Comparison of ENCODE assay signal across 8 cellular contexts in genomic region chr5:140157032-140157781, GRCh38. TPM values are rescaled to one million over a fixed set of nuclear protein-coding genes. Genes with fewer than 3 reads are reported as not detected.
DNase-seq lines count a peak whose midpoint lies in the region; ATAC-seq and TF ChIP-seq lines count a peak whose summit lies in the region.

No MANE protein-coding gene starts in this region.

- H3K9ac ChIP-seq in HUES64 (ENCODE audit: low read depth, low read length) (no peak overlapping the region), PC-3 (ENCODE audit: low read length) (peak overlapping the region; percentile 59; the same call in 1 of the 2 replicates)

- peaks cover 26% of the 10 kb centered on the region for H3K27me3 ChIP-seq in HUES64 (ENCODE audit: insufficient read depth, low read length)
- no peaks in the 10 kb centered on the region for H3K27me3 ChIP-seq in PC-3 (ENCODE audit: low read length)

- peak overlapping the region; percentile 33 for H3K27ac Mint-ChIP-seq in activated T-cell treated with anti-CD3 and anti-CD28 coated beads, Interleukin-2, amount 50 U/mL, for 24 hours
- H3K27ac Mint-ChIP-seq in naive thymus-derived CD8-positive, alpha-beta T cell = peak overlapping the region in 3 of 10 donors; percentile 31 to 54 (median 47)
- peak overlapping the region; percentile 78 for H3K27ac Mint-ChIP-seq in stimulated activated effector memory CD8-positive, alpha-beta T cell treated with anti-CD3 and anti-CD28 coated beads, Interleukin-12 subunit alpha, Interleukin-12 subunit beta, amount 100 ng/mL, for 72 hours

- POLR2A ChIA-PET in PC-3 (lab: Charles Lee; ENCODE audit: unreplicated experiment) = no interaction called here
- POLR2A ChIA-PET in naive thymus-derived CD8-positive, alpha-beta T cell (lab: Charles Lee) = interaction anchor here (1.0 kb wide), 1 partner anchor 83 kb away, joined by 9 read pairs; no protein-coding TSS in a partner anchor

- peak overlapping the region; percentile 87 for H3K4me2 ChIP-seq in PC-3 (ENCODE audit: low read length)

- CTCF ChIA-PET in PC-3 (lab: Charles Lee) = no interaction called here

- H3K79me2 ChIP-seq in PC-3 (ENCODE audit: low read length) = no peaks in the 10 kb centered on the region

- peaks cover 8% of the 10 kb centered on the region for H3K4me1 Mint-ChIP-seq in activated T-cell treated with anti-CD3 and anti-CD28 coated beads, Interleukin-2, amount 50 U/mL, for 24 hours (ENCODE audit: low read depth)
- peaks cover 4 to 10% (median 8%) of the 10 kb centered on the region in 4 donors for H3K4me1 Mint-ChIP-seq in naive thymus-derived CD8-positive, alpha-beta T cell
- H3K4me1 Mint-ChIP-seq in stimulated activated effector memory CD8-positive, alpha-beta T cell treated with anti-CD3 and anti-CD28 coated beads, Interleukin-12 subunit alpha, Interleukin-12 subunit beta, amount 100 ng/mL, for 72 hours = peaks cover 9% of the 10 kb centered on the region

- H3K4me3 ChIP-seq in HUES64 (ENCODE audit: low read length) = peak overlapping the region; percentile 45
- H3K4me3 ChIP-seq in PC-3 (ENCODE audit: low read length) = peak overlapping the region; percentile 59

- H3K4me1 ChIP-seq in HUES64 (ENCODE audit: insufficient read depth, low read length) (peaks cover 20% of the 10 kb centered on the region), PC-3 (ENCODE audit: insufficient read depth, low read length) (peaks cover 5% of the 10 kb centered on the region)

- no peaks in the 10 kb centered on the region for H3F3A ChIP-seq in PC-3 (ENCODE audit: low read length, unreplicated experiment)

- no peaks in the 10 kb centered on the region for H3K27me3 Mint-ChIP-seq in activated T-cell treated with anti-CD3 and anti-CD28 coated beads, Interleukin-2, amount 50 U/mL, for 24 hours
- peaks cover 0 to under 1% (median 0%) of the 10 kb centered on the region in 5 donors for H3K27me3 Mint-ChIP-seq in naive thymus-derived CD8-positive, alpha-beta T cell

- H4K20me1 ChIP-seq in PC-3 (ENCODE audit: low read length) = no peaks in the 10 kb centered on the region

- peak overlapping the region; percentile 48 for H3K4me3 Mint-ChIP-seq in activated T-cell treated with anti-CD3 and anti-CD28 coated beads, Interleukin-2, amount 50 U/mL, for 24 hours
- H3K4me3 Mint-ChIP-seq in naive thymus-derived CD8-positive, alpha-beta T cell = peak overlapping the region in 9 of 10 donors; percentile 6 to 66 (median 44)
- peak overlapping the region; percentile 53 for H3K4me3 Mint-ChIP-seq in stimulated activated effector memory CD8-positive, alpha-beta T cell treated with anti-CD3 and anti-CD28 coated beads, Interleukin-12 subunit alpha, Interleukin-12 subunit beta, amount 100 ng/mL, for 72 hours

- ATAC-seq in GM21526 (IDR thresholded peaks at IDR 0.05; ENCODE audit: low FRiP score, unreplicated experiment) = peak; percentile 83
- ATAC-seq in PC-3 = peak; percentile 99
- peak; percentile 100 for ATAC-seq in naive thymus-derived CD8-positive, alpha-beta T cell
- ATAC-seq in stimulated activated effector memory CD8-positive, alpha-beta T cell treated with anti-CD3 and anti-CD28 coated beads, Interleukin-12 subunit alpha, Interleukin-12 subunit beta, amount 100 ng/mL, for 72 hours = peak; percentile 98

- intact Hi-C loops in PC-3 (cut with micrococcal nuclease) = loop anchor here (1.0 kb wide), 3 partner anchors 82 to 370 kb away; no protein-coding TSS in a partner anchor

- no peaks in the 10 kb centered on the region for H3K36me3 ChIP-seq in HUES64 (ENCODE audit: insufficient read depth, low read length)
- no peaks in the 10 kb centered on the region for H3K36me3 ChIP-seq in PC-3 (ENCODE audit: low read depth, low read length)

- no peaks in the 10 kb centered on the region for H3K36me3 Mint-ChIP-seq in activated T-cell treated with anti-CD3 and anti-CD28 coated beads, Interleukin-2, amount 50 U/mL, for 24 hours (ENCODE audit: low read depth)
- no peaks in the 10 kb centered on the region for H3K36me3 Mint-ChIP-seq in naive thymus-derived CD8-positive, alpha-beta T cell
- H3K36me3 Mint-ChIP-seq in stimulated activated effector memory CD8-positive, alpha-beta T cell treated with anti-CD3 and anti-CD28 coated beads, Interleukin-12 subunit alpha, Interleukin-12 subunit beta, amount 100 ng/mL, for 72 hours = no peaks in the 10 kb centered on the region

- 6% methylated on average over 30 of the region's 30 CpGs for WGBS in HUES64

- no peaks in the 10 kb centered on the region for H3K9me3 Mint-ChIP-seq in activated T-cell treated with anti-CD3 and anti-CD28 coated beads, Interleukin-2, amount 50 U/mL, for 24 hours
- H3K9me3 Mint-ChIP-seq in naive thymus-derived CD8-positive, alpha-beta T cell = no peaks in the 10 kb centered on the region
- H3K9me3 Mint-ChIP-seq in stimulated activated effector memory CD8-positive, alpha-beta T cell treated with anti-CD3 and anti-CD28 coated beads, Interleukin-12 subunit alpha, Interleukin-12 subunit beta, amount 100 ng/mL, for 72 hours = no peaks in the 10 kb centered on the region

- DNase-seq in D341Med (ENCODE audit: low spot score) (peak; percentile 93), PC-3 (peak; percentile 91), fibroblast of gingiva (ENCODE audit: low read depth) (peak; percentile 63)
- DNase-seq in activated T-cell treated with anti-CD3 and anti-CD28 coated beads, Interleukin-2, amount 50 U/mL, for 24 hours = peak; percentile 91
- peak; percentile 73 to 91 (median 82) for DNase-seq in naive thymus-derived CD8-positive, alpha-beta T cell
- DNase-seq in stimulated activated effector memory CD8-positive, alpha-beta T cell treated with anti-CD3 and anti-CD28 coated beads, Interleukin-12 subunit alpha, Interleukin-12 subunit beta, amount 100 ng/mL, for 72 hours (ENCODE audit: low spot score in 2 of 2) = peak; percentile 92 to 94

- no peaks in the 10 kb centered on the region for H3K9me2 ChIP-seq in PC-3 (replicated peaks; ENCODE audit: low read length)

- H3K27ac ChIP-seq in HUES64 (ENCODE audit: low read depth, low read length) = no peak overlapping the region
- H3K27ac ChIP-seq in PC-3 (ENCODE audit: low read length) = no peak overlapping the region

- no TSS peak for BruUV-seq in PC-3 (replicated peaks; lab: Mats Ljungman, UMichigan)

- TF ChIP-seq CTCF in PC-3 (conservative IDR thresholded peaks at IDR 0.05; ENCODE audit: low read depth, low read length) = peak; percentile 90

- peak overlapping the region; percentile 98 for H2AFZ ChIP-seq in PC-3 (ENCODE audit: low read length)

- H3K9me3 ChIP-seq in HUES64 (ENCODE audit: insufficient read depth, low read depth, low read length) (no peaks in the 10 kb centered on the region), PC-3 (ENCODE audit: low read length) (no peaks in the 10 kb centered on the region)

RNA-seq across cellular contexts. Expression of gene CYSTM1, which starts 17.8 kb away (rescaled TPM):
- 12.8 TPM for polyA plus RNA-seq in HUES64 (2013, experiment 1 of 2)
- polyA plus RNA-seq in HUES64 (2013, experiment 2 of 2) = 21.1 TPM
- total RNA-seq in PC-3 (2014; rRNA removed) = 24.3 and 43.3 TPM in 2 replicates
- 1 to 10 TPM; 3.0 to 3.1 TPM for total RNA-seq in naive thymus-derived CD8-positive, alpha-beta T cell
- polyA plus RNA-seq in naive thymus-derived CD8-positive, alpha-beta T cell = 1 to 10 TPM; 5.1 to 6.5 (median 6.3) TPM

RNA-seq across cellular contexts. Expression of gene IGIP, which starts 31.5 kb away (rescaled TPM):
- polyA plus RNA-seq in HUES64 (2013, experiment 1 of 2) = 0.15 TPM
- 0.13 TPM for polyA plus RNA-seq in HUES64 (2013, experiment 2 of 2)
- 1.3 and 2.1 TPM in 2 replicates for total RNA-seq in PC-3 (2014; rRNA removed)
- 10 to 100 TPM; 11.6 to 12.9 TPM for total RNA-seq in naive thymus-derived CD8-positive, alpha-beta T cell
- under 1 TPM; 0.24 to 0.51 (median 0.39) TPM for polyA plus RNA-seq in naive thymus-derived CD8-positive, alpha-beta T cell

RNA-seq across cellular contexts. Expression of gene PURA, which starts 43.3 kb away (rescaled TPM):
- 1.5 TPM for polyA plus RNA-seq in HUES64 (2013, experiment 1 of 2)
- polyA plus RNA-seq in HUES64 (2013, experiment 2 of 2) = 1.4 TPM
- total RNA-seq in PC-3 (2014; rRNA removed) = 7.3 and 8.5 TPM in 2 replicates
- total RNA-seq in naive thymus-derived CD8-positive, alpha-beta T cell = 10 to 100 TPM; 29.6 to 30.4 TPM
- 1 to 10 TPM; 4.4 to 4.7 (median 4.6) TPM for polyA plus RNA-seq in naive thymus-derived CD8-positive, alpha-beta T cell
